Comparison of ENCODE assay signal across 11 cellular contexts in genomic region chr10:17444062-17444714, GRCh38.
A peak's percentile ranks its signal among the peaks of the same experiment; 100 is the strongest.
DNase-seq lines count a peak whose midpoint lies in the region; ATAC-seq and TF ChIP-seq lines count a peak whose summit lies in the region.
"Had no signal": no experiment of that assay in that cellular context is flagged by ENCODE, and none has a peak within 500 bp of the region (broad histone marks: within the 10 kb centered on the region; RNA-seq: fewer than 3 reads in every experiment).

No MANE protein-coding gene starts in this region.

- H3K27ac Mint-ChIP-seq in effector memory CD8-positive, alpha-beta T cell, result peak overlapping the region; percentile 73 to 92

- H3K4me1 Mint-ChIP-seq in effector memory CD8-positive, alpha-beta T cell (ENCODE audit: low read depth in 2 of 2), result peaks cover 8 to 24% of the 10 kb centered on the region in 2 donors

- peak overlapping the region; percentile 65 to 69 for H3K4me3 Mint-ChIP-seq in effector memory CD8-positive, alpha-beta T cell

- peaks cover 8% of the 10 kb centered on the region for H3K36me3 Mint-ChIP-seq in effector memory CD8-positive, alpha-beta T cell (ENCODE audit: insufficient read depth)

- no peak for TF ChIP-seq POLR2A in GM18505 (IDR thresholded peaks at IDR 0.05; ENCODE audit: borderline replicate concordance, extremely low read depth, insufficient read depth, insufficient read length)

- H3K27me3 Mint-ChIP-seq in effector memory CD8-positive, alpha-beta T cell, result peaks cover 0 to 25% of the 10 kb centered on the region in 2 donors

- ATAC-seq in GM18505 (IDR thresholded peaks at IDR 0.05; ENCODE audit: unreplicated experiment) (peak; percentile 96), GM19468 (IDR thresholded peaks at IDR 0.05; ENCODE audit: extremely low read depth, unreplicated experiment) (peak; percentile 75), HG03280 (IDR thresholded peaks at IDR 0.05; ENCODE audit: unreplicated experiment) (peak; percentile 90)
- peak; percentile 94 for ATAC-seq in effector memory CD8-positive, alpha-beta T cell (replicated peaks)

- DNase-seq in effector memory CD8-positive, alpha-beta T cell, result peak in 2 of 3 experiments; percentile 18 to 27
- no peak for DNase-seq in medulla oblongata (ENCODE audit: extremely low spot score)
- DNase-seq in NCI-H2107 treated with DMSO at 0.1 percent for 48 hours (lab: John Stamatoyannopoulos, UW; ENCODE audit: unreplicated experiment), result no peak
- no peak for DNase-seq in NCI-H345 treated with DMSO at 0.1 percent for 48 hours (lab: John Stamatoyannopoulos, UW; ENCODE audit: unreplicated experiment)
- DNase-seq in hippocampal formation (lab: John Stamatoyannopoulos, UW), result no peak
- DNase-seq: effector CD4-positive, alpha-beta T cell; midbrain; MM.1S had no signal

- H3K9me3 Mint-ChIP-seq in effector memory CD8-positive, alpha-beta T cell, result no peaks in the 10 kb centered on the region

Comparison
In these comparisons a context has a peak if more than half of its experiments do, and no peak if none do; other contexts are left out.
1. DNase-seq: peak in effector memory CD8-positive, alpha-beta T cell (2 of 3); none in medulla oblongata (single experiment), NCI-H2107 treated with DMSO at 0.1 percent for 48 hours (single experiment), NCI-H345 treated with DMSO at 0.1 percent for 48 hours (single experiment) and hippocampal formation (0 of 2).
2. Peak in every context shown above with its lines, with median percentiles within 50 percentile points of each other: ATAC-seq.